ENCODE assay signal across 22 cellular contexts in genomic region chr2:118535171-118535817, GRCh38.
"Had no signal": no experiment of that assay in that cellular context is flagged by ENCODE, and none has a peak within 500 bp of the region (broad histone marks: within the 10 kb centered on the region; RNA-seq: fewer than 3 reads in every experiment).

No MANE protein-coding gene starts in this region.

- H3K4me1 ChIP-seq: colonic mucosa, heart right ventricle, lower lobe of right lung, prostate gland, spleen, upper lobe of right lung had no signal

- H3K36me3 Mint-ChIP-seq: activated CD4-positive, alpha-beta memory T cell treated with anti-CD3 and anti-CD28 coated beads for 36 hours; activated naive CD8-positive, alpha-beta T cell treated with anti-CD3 and anti-CD28 coated beads for 36 hours; mesothelial cell of epicardium; natural killer cell treated with Interleukin-12 subunit alpha and Interleukin-12 subunit beta and Interleukin-15 and Interleukin-18, amount 100 ng/mL, for 72 hours had no signal

- ATAC-seq: activated CD4-positive, alpha-beta T cell treated with anti-CD3 and anti-CD28 coated beads for 36 hours; effector memory CD8-positive, alpha-beta T cell; heart right ventricle; left lobe of liver; lower lobe of right lung; stimulated activated naive CD8-positive, alpha-beta T cell treated with anti-CD3 and anti-CD28 coated beads, Interleukin-15, Interleukin-2, amounts not matched to agents 100 U/mL and 50 U/mL, for 24 hours; upper lobe of right lung had no signal

- H3K9me3 ChIP-seq: colonic mucosa, heart right ventricle, lower lobe of right lung, prostate gland, spleen, upper lobe of right lung had no signal

- H3K4me1 Mint-ChIP-seq: activated B cell treated with CpG ODN at 0.5 μM for 24 hours; activated CD4-positive, alpha-beta T cell treated with anti-CD3 and anti-CD28 coated beads for 36 hours; activated naive CD8-positive, alpha-beta T cell treated with anti-CD3 and anti-CD28 coated beads for 36 hours; mesothelial cell of epicardium had no signal

- H3K4me3 ChIP-seq: colonic mucosa, dorsolateral prefrontal cortex, heart right ventricle, lower lobe of right lung, prostate gland, spleen, upper lobe of right lung had no signal

- DNase-seq: activated B cell treated with CpG ODN at 0.5 μM for 24 hours; activated CD4-positive, alpha-beta memory T cell treated with anti-CD3 and anti-CD28 coated beads for 36 hours; activated CD4-positive, alpha-beta T cell treated with anti-CD3 and anti-CD28 coated beads for 36 hours; activated naive CD4-positive, alpha-beta T cell treated with Interleukin-2 at 50 U/mL for 16 hours; activated naive CD8-positive, alpha-beta T cell treated with anti-CD3 and anti-CD28 coated beads for 36 hours; activated T-cell treated with anti-CD3 and anti-CD28 coated beads, Interleukin-2, amount 50 U/mL, for 48 hours; colonic mucosa; dorsolateral prefrontal cortex; effector memory CD8-positive, alpha-beta T cell; heart right ventricle; kidney; lower lobe of right lung; spleen; stimulated activated CD4-positive, alpha-beta T cell treated with anti-CD3 and anti-CD28 coated beads, Interleukin-4, amount 100 ng/mL, for 1 hour; stimulated activated naive CD8-positive, alpha-beta T cell treated with anti-CD3 and anti-CD28 coated beads, Interleukin-15, Interleukin-2, amounts not matched to agents 100 U/mL and 50 U/mL, for 24 hours; T1000; upper lobe of right lung had no signal

- H3K9me3 Mint-ChIP-seq: activated B cell treated with CpG ODN at 0.5 μM for 24 hours; activated CD4-positive, alpha-beta memory T cell treated with anti-CD3 and anti-CD28 coated beads for 36 hours; natural killer cell treated with Interleukin-12 subunit alpha and Interleukin-12 subunit beta and Interleukin-15 and Interleukin-18, amount 100 ng/mL, for 72 hours; T-helper 1 cell treated with Interleukin-12 subunit alpha and Interleukin-12 subunit beta and Interleukin-4 antibody, amounts not matched to agents 30 μg/mL and 1 μg/mL, for 36 hours had no signal

- H3K27me3 Mint-ChIP-seq: activated B cell treated with CpG ODN at 0.5 μM for 24 hours; activated CD4-positive, alpha-beta T cell treated with anti-CD3 and anti-CD28 coated beads for 36 hours had no signal

- H3K27me3 ChIP-seq: colonic mucosa, upper lobe of right lung had no signal

- H3K4me3 Mint-ChIP-seq: activated B cell treated with CpG ODN at 0.5 μM for 24 hours; activated CD4-positive, alpha-beta memory T cell treated with anti-CD3 and anti-CD28 coated beads for 36 hours; activated CD4-positive, alpha-beta T cell treated with anti-CD3 and anti-CD28 coated beads for 36 hours; activated naive CD8-positive, alpha-beta T cell treated with anti-CD3 and anti-CD28 coated beads for 36 hours; effector memory CD8-positive, alpha-beta T cell; mesothelial cell of epicardium; natural killer cell treated with Interleukin-12 subunit alpha and Interleukin-12 subunit beta and Interleukin-15 and Interleukin-18, amount 100 ng/mL, for 72 hours; T-helper 1 cell treated with Interleukin-12 subunit alpha and Interleukin-12 subunit beta and Interleukin-4 antibody, amounts not matched to agents 30 μg/mL and 1 μg/mL, for 36 hours had no signal

- H3K36me3 ChIP-seq: colonic mucosa, heart right ventricle, lower lobe of right lung, prostate gland, spleen, upper lobe of right lung had no signal

- H3K27ac ChIP-seq: colonic mucosa, dorsolateral prefrontal cortex, heart right ventricle, lower lobe of right lung, prostate gland, spleen, upper lobe of right lung had no signal

- H3K27ac Mint-ChIP-seq: activated B cell treated with CpG ODN at 0.5 μM for 24 hours; activated CD4-positive, alpha-beta memory T cell treated with anti-CD3 and anti-CD28 coated beads for 36 hours; activated CD4-positive, alpha-beta T cell treated with anti-CD3 and anti-CD28 coated beads for 36 hours; activated naive CD8-positive, alpha-beta T cell treated with anti-CD3 and anti-CD28 coated beads for 36 hours; effector memory CD8-positive, alpha-beta T cell; mesothelial cell of epicardium; natural killer cell treated with Interleukin-12 subunit alpha and Interleukin-12 subunit beta and Interleukin-15 and Interleukin-18, amount 100 ng/mL, for 72 hours; T-helper 1 cell treated with Interleukin-12 subunit alpha and Interleukin-12 subunit beta and Interleukin-4 antibody, amounts not matched to agents 30 μg/mL and 1 μg/mL, for 36 hours had no signal
